ENCODE assay signal across 8 cellular contexts in genomic region chr14:95442633-95443021, GRCh38.
DNase-seq lines count a peak whose midpoint lies in the region; ATAC-seq and TF ChIP-seq lines count a peak whose summit lies in the region.

No MANE protein-coding gene starts in this region.

- H3K27ac ChIP-seq in cingulate gyrus (ENCODE audit: low read depth, low read length): peak overlapping the region; percentile 61

- ATAC-seq in GM19035 (IDR thresholded peaks at IDR 0.05; ENCODE audit: unreplicated experiment): peak; percentile 82
- peak; percentile 83 for ATAC-seq in HG03432 (IDR thresholded peaks at IDR 0.05; ENCODE audit: unreplicated experiment)

- 16 to 24% methylated on average over 5 of the region's 5 CpGs for WGBS in lower leg skin, 2 donors

- H3K4me3 ChIP-seq in lower leg skin (ENCODE audit: low read depth, poor library complexity, severe bottlenecking): no peak overlapping the region

- DNase-seq in AG20443 (ENCODE audit: low spot score) (peak; percentile 94), NCI-H510A treated with DMSO at 0.1 percent for 48 hours (lab: John Stamatoyannopoulos, UW) (peak; percentile 80), lower leg skin (ENCODE audit: low spot score in 2 of 2) (peak; percentile 80 to 94)
- DNase-seq in activated CD4-positive, alpha-beta T cell treated with anti-CD3 and anti-CD28 coated beads for 48 hours: peak; percentile 84
- peak; percentile 59 for DNase-seq in stimulated activated CD8-positive, alpha-beta memory T cell treated with anti-CD3 and anti-CD28 coated beads, Interleukin-12 subunit alpha, Interleukin-12 subunit beta, amount 100 ng/mL, for 1 hour (ENCODE audit: low read depth)

- TF ChIP-seq CTCF in lower leg skin (IDR thresholded peaks at IDR 0.05): peak in 1 of 3 donors; percentile 83

- TF ChIP-seq POLR2A in lower leg skin (IDR thresholded peaks at IDR 0.05): no peak

- intact Hi-C loops in lower leg skin (cut with DNase I; ENCODE audit: low total_unique reads): loop anchor here (5.0 kb wide), 1 partner anchor 85 kb away; no protein-coding TSS in a partner anchor
